Comparison of ENCODE assay signal across 6 cellular contexts in genomic region chr3:49173116-49173791, GRCh38. TPM values are rescaled to one million over a fixed set of nuclear protein-coding genes. Genes with fewer than 3 reads are reported as not detected.
DNase-seq lines count a peak whose midpoint lies in the region; ATAC-seq and TF ChIP-seq lines count a peak whose summit lies in the region.

No MANE protein-coding gene starts in this region.

- H3K4me1 ChIP-seq in duodenal mucosa (ENCODE audit: control insufficient read depth in 1 of 2, insufficient read depth in 2 of 2, low read length in 2 of 2) = peaks cover 23 to 30% of the 10 kb centered on the region in 2 donors

- no peaks in the 10 kb centered on the region for H3K36me3 ChIP-seq in duodenal mucosa (ENCODE audit: control insufficient read depth in 1 of 2, insufficient read depth in 2 of 2, low read length in 2 of 2)

- no peak for TF ChIP-seq CTCF in osteocyte (IDR thresholded peaks at IDR 0.05)

- H3K27me3 ChIP-seq in duodenal mucosa (ENCODE audit: control insufficient read depth in 1 of 2, insufficient read depth in 2 of 2, low read length in 2 of 2) = no peaks in the 10 kb centered on the region

- peak in 60 of 76 experiments; percentile 9 to 80 (median 44) for DNase-seq in HUDEP-2 (lab: John Stamatoyannopoulos, UW; ENCODE audit: unreplicated experiment in 76 of 76)
- no peak for DNase-seq in osteocyte (ENCODE audit: extremely low spot score, unreplicated experiment)
- DNase-seq in NCI-H128 (lab: John Stamatoyannopoulos, UW; ENCODE audit: unreplicated experiment) = no peak
- DNase-seq in activated T-cell treated with anti-CD3 and anti-CD28 coated beads, Interleukin-2, amount 50 U/mL, for 48 hours = no peak

- H3K4me3 ChIP-seq in duodenal mucosa (ENCODE audit: low read depth in 1 of 2, low read length in 2 of 2) = peak overlapping the region; percentile 87 to 96

- H3K27ac Mint-ChIP-seq in osteocyte (ENCODE audit: unreplicated experiment) = peak overlapping the region; percentile 50

- no peak for ATAC-seq in HG03139 (IDR thresholded peaks at IDR 0.05; ENCODE audit: unreplicated experiment)

- no peaks in the 10 kb centered on the region for H3K9me3 ChIP-seq in duodenal mucosa (ENCODE audit: control insufficient read depth in 1 of 2, low read length in 2 of 2)

- peaks cover 31% of the 10 kb centered on the region for H3K4me1 Mint-ChIP-seq in osteocyte (ENCODE audit: unreplicated experiment)

- H3K9ac ChIP-seq in duodenal mucosa (ENCODE audit: low read depth in 1 of 2, low read length in 2 of 2) = peak overlapping the region; percentile 21 to 83

- peaks cover 8% of the 10 kb centered on the region for H3K36me3 Mint-ChIP-seq in osteocyte (ENCODE audit: unreplicated experiment)

- no peak overlapping the region for H3K27ac ChIP-seq in duodenal mucosa (ENCODE audit: low read depth, low read length)

- peak overlapping the region; percentile 12 for H3K4me3 Mint-ChIP-seq in osteocyte (ENCODE audit: unreplicated experiment)

- H3K9me3 Mint-ChIP-seq in osteocyte (ENCODE audit: unreplicated experiment) = no peaks in the 10 kb centered on the region

- no peaks in the 10 kb centered on the region for H3K27me3 Mint-ChIP-seq in osteocyte (ENCODE audit: unreplicated experiment)

RNA-seq across cellular contexts. Expression of gene KLHDC8B, which starts 1.9 kb away (rescaled TPM):
- 17.9 and 20.4 TPM in 2 replicates for total RNA-seq in osteocyte

RNA-seq across cellular contexts. Expression of gene CCDC71, which starts 7.1 kb away (rescaled TPM):
- total RNA-seq in osteocyte = 23.7 and 24.9 TPM in 2 replicates

RNA-seq across cellular contexts. Expression of gene LAMB2, which starts 40.4 kb away (rescaled TPM):
- 721 and 811 TPM in 2 replicates for total RNA-seq in osteocyte

RNA-seq across cellular contexts. Expression of gene USP19, which starts 52.6 kb away (rescaled TPM):
- 75.7 and 75.9 TPM in 2 replicates for total RNA-seq in osteocyte

Comparison
In these comparisons a context has a peak if more than half of its experiments do, and no peak if none do; other contexts are left out.
1. DNase-seq: peak in HUDEP-2 (60 of 76); none in osteocyte (single experiment), NCI-H128 (single experiment) and activated T-cell treated with anti-CD3 and anti-CD28 coated beads, Interleukin-2, amount 50 U/mL, for 48 hours (0 of 2).